ENCODE assay signal across 8 cellular contexts in the genomic region with DNA sequence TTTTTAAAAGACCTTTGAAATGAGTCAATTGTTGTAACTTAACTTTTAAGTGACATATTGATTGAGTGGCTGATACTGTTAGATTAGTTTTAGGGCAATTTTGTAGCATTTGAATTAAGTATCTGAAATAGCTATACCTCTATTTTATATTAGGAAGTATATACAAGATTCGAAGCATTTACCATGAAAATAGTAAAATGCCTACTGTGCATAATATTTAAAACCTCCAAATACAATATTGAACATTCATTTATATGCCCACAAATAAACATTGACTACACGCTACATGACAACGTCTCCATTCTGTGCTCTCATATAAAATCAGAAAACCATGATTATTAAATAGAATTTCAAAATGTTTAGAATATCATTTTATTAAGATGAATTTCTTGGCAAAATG. TPM values are rescaled to one million over a fixed set of nuclear protein-coding genes. Genes with fewer than 3 reads are reported as not detected.
"Had no signal": no experiment of that assay in that cellular context is flagged by ENCODE, and none has a peak within 500 bp of the region (broad histone marks: within the 10 kb centered on the region; RNA-seq: fewer than 3 reads in every experiment).

No MANE protein-coding gene starts in this region.

- H3K4me2 ChIP-seq: GM23338 had no signal

- H3K4me3 ChIP-seq: GM23338 had no signal

- ATAC-seq: GM23338 had no signal

- DNase-seq: H9, HCEC 1CT, KG1 had no signal

- H2AFZ ChIP-seq: GM23338 had no signal

- FAIRE-seq: H1, H54, HTR-8/SVneo had no signal

RNA-seq across cellular contexts. Expression of gene SOX6, which starts 14.5 kb away (rescaled TPM):
- total RNA-seq: H1, H9 had no signal
- polyA plus RNA-seq: IgD-negative memory B cell had no signal
